In the genomic region with DNA sequence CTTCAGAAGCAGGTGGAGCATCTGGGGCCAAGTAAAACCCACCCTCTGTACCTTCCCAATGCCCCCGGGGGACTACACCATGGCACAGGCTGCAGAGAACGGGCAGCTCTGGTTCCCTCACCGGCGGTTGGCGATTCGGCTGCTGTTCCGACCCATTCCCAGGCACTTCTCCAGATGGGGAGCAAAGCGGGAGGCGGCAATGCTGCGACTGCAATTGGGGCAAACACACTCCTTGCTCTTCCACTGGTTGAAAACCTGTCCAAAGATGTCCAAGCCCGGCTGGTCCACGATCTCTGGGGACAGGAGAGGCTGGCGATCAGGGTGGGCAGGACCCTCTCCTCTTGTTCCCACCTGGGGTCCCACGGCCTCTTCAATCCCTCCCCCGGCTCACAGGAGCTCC, we compare ENCODE assay signal across 1 cellular context.
TF ChIP-seq lines count a peak whose summit lies in the region.

No MANE protein-coding gene starts in this region.

TF ChIP-seq in H1, 55 proteins besides CTCF, POLR2A, EP300 and RAD21:
- no peak for TF ChIP-seq JUND (IDR thresholded peaks at IDR 0.05; ENCODE audit: low read length)
- TF ChIP-seq POLR2AphosphoS5 (IDR thresholded peaks at IDR 0.05; ENCODE audit: low read depth, low read length) = no peak
- no peak for TF ChIP-seq BACH1 (IDR thresholded peaks at IDR 0.05; ENCODE audit: low read length)
- no peak for TF ChIP-seq KDM1A (IDR thresholded peaks at IDR 0.05; ENCODE audit: borderline replicate concordance, low read length)
- no peak for TF ChIP-seq CTBP2 (IDR thresholded peaks at IDR 0.05; ENCODE audit: borderline replicate concordance, insufficient read depth, insufficient read length, low read length)
- TF ChIP-seq TAF7 (optimal IDR thresholded peaks at IDR 0.05; ENCODE audit: borderline replicate concordance, low read depth, low read length) = no peak
- TF ChIP-seq ASH2L (IDR thresholded peaks at IDR 0.05; ENCODE audit: low read length) = no peak
- TF ChIP-seq SIX5 (IDR thresholded peaks at IDR 0.05; ENCODE audit: low read depth, low read length) = no peak
- no peak for TF ChIP-seq BRCA1 (IDR thresholded peaks at IDR 0.05; ENCODE audit: low read depth, low read length)
TF ChIP-seq in H1: peak in this region for 0.
